Comparison of ENCODE assay signal across 1 cellular context in genomic region chr1:180525696-180526000, GRCh38.
TF ChIP-seq lines count a peak whose summit lies in the region.

No MANE protein-coding gene starts in this region.

TF ChIP-seq in IMR-90, 13 proteins besides CTCF, POLR2A, EP300 and RAD21:
- TF ChIP-seq MXI1 (IDR thresholded peaks at IDR 0.05; ENCODE audit: borderline replicate concordance, low read depth, low read length) (no peak), CEBPB (IDR thresholded peaks at IDR 0.05; ENCODE audit: low read depth, low read length) (no peak), RFX5 (IDR thresholded peaks at IDR 0.05; ENCODE audit: low read depth, low read length) (no peak), USF2 (IDR thresholded peaks at IDR 0.05; ENCODE audit: low read depth, low read length) (no peak), NFE2L2 (IDR thresholded peaks at IDR 0.05; ENCODE audit: low read depth, low read length) (no peak), RCOR1 (IDR thresholded peaks at IDR 0.05; ENCODE audit: insufficient replicate concordance, low read length) (no peak), MAFK (IDR thresholded peaks at IDR 0.05; ENCODE audit: low read depth, low read length) (no peak), SMC3 (IDR thresholded peaks at IDR 0.05; ENCODE audit: low read depth, low read length) (no peak), FOS (IDR thresholded peaks at IDR 0.05; ENCODE audit: low read depth, low read length) (no peak), BHLHE40 (IDR thresholded peaks at IDR 0.05; ENCODE audit: low read depth, low read length) (no peak), MAZ (IDR thresholded peaks at IDR 0.05; ENCODE audit: borderline replicate concordance, low read depth, low read length) (no peak), CHD1 (IDR thresholded peaks at IDR 0.05; ENCODE audit: low read depth, low read length) (no peak)
- TF ChIP-seq, protein P1, sequence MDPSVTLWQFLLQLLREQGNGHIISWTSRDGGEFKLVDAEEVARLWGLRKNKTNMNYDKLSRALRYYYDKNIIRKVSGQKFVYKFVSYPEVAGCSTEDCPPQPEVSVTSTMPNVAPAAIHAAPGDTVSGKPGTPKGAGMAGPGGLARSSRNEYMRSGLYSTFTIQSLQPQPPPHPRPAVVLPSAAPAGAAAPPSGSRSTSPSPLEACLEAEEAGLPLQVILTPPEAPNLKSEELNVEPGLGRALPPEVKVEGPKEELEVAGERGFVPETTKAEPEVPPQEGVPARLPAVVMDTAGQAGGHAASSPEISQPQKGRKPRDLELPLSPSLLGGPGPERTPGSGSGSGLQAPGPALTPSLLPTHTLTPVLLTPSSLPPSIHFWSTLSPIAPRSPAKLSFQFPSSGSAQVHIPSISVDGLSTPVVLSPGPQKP (IDR thresholded peaks at IDR 0.05; ENCODE audit: borderline replicate concordance, low read depth, low read length) = no peak
